ENCODE assay signal across 19 cellular contexts in the genomic region with DNA sequence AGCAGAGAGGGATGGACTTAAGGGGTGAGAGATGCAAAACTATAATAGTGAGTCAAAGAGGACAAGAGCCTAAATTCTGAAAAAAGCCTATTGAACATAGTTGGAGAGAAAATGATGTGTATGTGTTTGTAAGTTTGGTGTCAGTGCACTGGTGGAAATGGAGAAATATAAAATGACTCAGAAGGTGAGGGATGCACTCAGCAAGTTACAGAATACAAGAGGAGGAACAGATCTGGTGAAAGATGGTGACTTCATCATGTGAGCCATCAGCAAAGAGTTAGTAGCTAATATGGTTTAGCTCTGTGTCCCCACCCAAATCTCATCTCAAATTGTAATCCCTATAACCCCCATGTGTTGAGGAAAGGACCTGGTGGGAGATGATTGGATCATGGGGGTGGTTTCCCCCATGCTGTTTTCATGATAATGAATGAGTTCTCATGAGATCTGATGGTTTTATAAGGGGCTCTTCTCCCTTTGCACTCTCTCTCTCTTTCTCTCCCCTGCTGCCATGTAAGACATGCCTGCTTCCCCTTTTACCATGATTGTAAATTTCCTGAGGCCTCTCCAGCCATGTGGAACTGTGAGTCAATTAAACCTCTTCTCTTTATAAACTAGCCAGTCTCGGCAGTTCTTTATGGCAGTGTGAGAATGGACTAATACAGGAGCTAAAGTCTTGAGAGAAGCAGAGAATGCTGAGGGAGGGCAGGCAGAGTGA.
"Had no signal": no experiment of that assay in that cellular context is flagged by ENCODE, and none has a peak within 500 bp of the region (broad histone marks: within the 10 kb centered on the region; RNA-seq: fewer than 3 reads in every experiment).

No MANE protein-coding gene starts in this region.

- DNase-seq: activated CD4-positive, alpha-beta T cell treated with anti-CD3 and anti-CD28 coated beads, Interleukin-2, amount 50 U/mL, for 4 hours; activated CD4-positive, CD25-positive, alpha-beta regulatory T cell; activated naive CD8-positive, alpha-beta T cell treated with anti-CD3 and anti-CD28 coated beads for 36 hours; activated T-cell treated with anti-CD3 and anti-CD28 coated beads, Interleukin-2, amount 50 U/mL, for 48 hours; anterior cingulate cortex; brain microvascular endothelial cell; effector memory CD8-positive, alpha-beta T cell; islet precursor cell; naive B cell; posterior cingulate gyrus; retina; stimulated activated CD4-positive, alpha-beta T cell treated with anti-CD3 and anti-CD28 coated beads, Interleukin-4, amount 100 ng/mL, for 1 hour; stimulated activated CD8-positive, alpha-beta memory T cell treated with anti-CD3 and anti-CD28 coated beads, Interleukin-4, amount 100 ng/mL, for 48 hours; stimulated activated naive CD8-positive, alpha-beta T cell treated with anti-CD3 and anti-CD28 coated beads, Interleukin-15, Interleukin-2, amounts not matched to agents 100 U/mL and 50 U/mL, for 24 hours; trophoblast cell had no signal

- H3K4me1 Mint-ChIP-seq: activated naive CD8-positive, alpha-beta T cell treated with anti-CD3 and anti-CD28 coated beads for 36 hours; naive B cell had no signal

- H3K27me3 ChIP-seq: brain microvascular endothelial cell, suprapubic skin had no signal

- H3K36me3 ChIP-seq: brain microvascular endothelial cell, suprapubic skin had no signal

- H3K27ac ChIP-seq: brain microvascular endothelial cell, epithelial cell of prostate, suprapubic skin had no signal

- ATAC-seq: effector memory CD8-positive, alpha-beta T cell; stimulated activated naive CD8-positive, alpha-beta T cell treated with anti-CD3 and anti-CD28 coated beads, Interleukin-15, Interleukin-2, amounts not matched to agents 100 U/mL and 50 U/mL, for 24 hours had no signal

- H3K4me3 Mint-ChIP-seq: activated naive CD8-positive, alpha-beta T cell treated with anti-CD3 and anti-CD28 coated beads for 36 hours; effector memory CD8-positive, alpha-beta T cell; naive B cell; T-helper 2 cell treated with Interferon-gamma antibody and Interleukin-4, amounts not matched to agents 5 μg/mL and 100 μg/mL, for 36 hours had no signal

- H3K9me3 Mint-ChIP-seq: T-helper 2 cell treated with Interferon-gamma antibody and Interleukin-4, amounts not matched to agents 5 μg/mL and 100 μg/mL, for 36 hours had no signal

- H3K27me3 Mint-ChIP-seq: effector memory CD8-positive, alpha-beta T cell had no signal

- H3K4me3 ChIP-seq: lung, suprapubic skin had no signal

- H3K4me1 ChIP-seq: suprapubic skin had no signal

- H3K27ac Mint-ChIP-seq: activated naive CD8-positive, alpha-beta T cell treated with anti-CD3 and anti-CD28 coated beads for 36 hours; naive B cell; T-helper 2 cell treated with Interferon-gamma antibody and Interleukin-4, amounts not matched to agents 5 μg/mL and 100 μg/mL, for 36 hours had no signal

- H3K9me3 ChIP-seq: suprapubic skin had no signal
